In genomic region chr3:194244167-194244566, GRCh38 we compare ENCODE assay signal across 26 cellular contexts.
"Had no signal": no experiment of that assay in that cellular context is flagged by ENCODE, and none has a peak within 500 bp of the region (broad histone marks: within the 10 kb centered on the region; RNA-seq: fewer than 3 reads in every experiment).

No MANE protein-coding gene starts in this region.

- H3K36me3 ChIP-seq: ascending aorta, Peyer's patch, SJSA1 had no signal

- H3K4me3 ChIP-seq: ascending aorta, Peyer's patch, SJSA1 had no signal

- H3K9me3 Mint-ChIP-seq: activated CD4-positive, alpha-beta memory T cell treated with anti-CD3 and anti-CD28 coated beads for 36 hours; activated CD4-positive, alpha-beta T cell treated with anti-CD3 and anti-CD28 coated beads, Interleukin-2, amount 10 ng/mL, durations not matched to agents 24 days and 14 days; activated naive CD4-positive, alpha-beta T cell treated with anti-CD3 and anti-CD28 coated beads, Interleukin-2, amount 50 U/mL, for 24 hours; activated naive CD8-positive, alpha-beta T cell treated with anti-CD3 and anti-CD28 coated beads, Interleukin-2, amount 10 ng/mL, durations not matched to agents 7 days and 5 days; activated T-cell treated with anti-CD3 and anti-CD28 coated beads, Interleukin-2, amount 50 U/mL, for 24 hours; activated T-helper 2 cell treated with anti-CD3 and anti-CD28 coated beads, Interferon-gamma antibody, Interleukin-2, Interleukin-4, amounts not matched to agents 10 μg/mL and 5 μg/mL and 100 μg/mL, durations not matched to agents 14 hours and 24 hours and 36 hours; T-helper 1 cell treated with Interleukin-12 subunit alpha and Interleukin-12 subunit beta and Interleukin-4 antibody, amounts not matched to agents 30 μg/mL and 1 μg/mL, for 36 hours; T-helper 2 cell treated with Interferon-gamma antibody and Interleukin-4, amounts not matched to agents 5 μg/mL and 100 μg/mL, for 36 hours had no signal

- H3K4me1 ChIP-seq: ascending aorta, Peyer's patch had no signal

- H3K9me3 ChIP-seq: ascending aorta, Peyer's patch, SJSA1, SK-N-SH had no signal

- H3K27ac Mint-ChIP-seq: activated CD4-positive, alpha-beta memory T cell treated with anti-CD3 and anti-CD28 coated beads for 36 hours; activated CD4-positive, alpha-beta T cell treated with anti-CD3 and anti-CD28 coated beads, Interleukin-2, amount 10 ng/mL, durations not matched to agents 24 days and 14 days; activated naive CD4-positive, alpha-beta T cell treated with anti-CD3 and anti-CD28 coated beads, Interleukin-2, amount 50 U/mL, for 24 hours; activated naive CD8-positive, alpha-beta T cell treated with anti-CD3 and anti-CD28 coated beads, Interleukin-2, amount 10 ng/mL, durations not matched to agents 7 days and 5 days; activated T-cell treated with anti-CD3 and anti-CD28 coated beads, Interleukin-2, amount 50 U/mL, for 24 hours; activated T-helper 2 cell treated with anti-CD3 and anti-CD28 coated beads, Interferon-gamma antibody, Interleukin-2, Interleukin-4, amounts not matched to agents 10 μg/mL and 5 μg/mL and 100 μg/mL, durations not matched to agents 14 hours and 24 hours and 36 hours; T-helper 1 cell treated with Interleukin-12 subunit alpha and Interleukin-12 subunit beta and Interleukin-4 antibody, amounts not matched to agents 30 μg/mL and 1 μg/mL, for 36 hours; T-helper 2 cell treated with Interferon-gamma antibody and Interleukin-4, amounts not matched to agents 5 μg/mL and 100 μg/mL, for 36 hours had no signal

- H3K27ac ChIP-seq: ascending aorta, Peyer's patch, SJSA1 had no signal

- H3K36me3 Mint-ChIP-seq: activated CD4-positive, alpha-beta memory T cell treated with anti-CD3 and anti-CD28 coated beads for 36 hours; activated naive CD4-positive, alpha-beta T cell treated with anti-CD3 and anti-CD28 coated beads, Interleukin-2, amount 50 U/mL, for 24 hours; activated naive CD8-positive, alpha-beta T cell treated with anti-CD3 and anti-CD28 coated beads, Interleukin-2, amount 10 ng/mL, durations not matched to agents 7 days and 5 days had no signal

- H3K27me3 Mint-ChIP-seq: activated naive CD4-positive, alpha-beta T cell treated with anti-CD3 and anti-CD28 coated beads, Interleukin-2, amount 50 U/mL, for 24 hours; activated T-cell treated with anti-CD3 and anti-CD28 coated beads, Interleukin-2, amount 50 U/mL, for 24 hours had no signal

- H3K4me1 Mint-ChIP-seq: activated naive CD4-positive, alpha-beta T cell treated with anti-CD3 and anti-CD28 coated beads, Interleukin-2, amount 50 U/mL, for 24 hours; activated naive CD8-positive, alpha-beta T cell treated with anti-CD3 and anti-CD28 coated beads, Interleukin-2, amount 10 ng/mL, durations not matched to agents 7 days and 5 days had no signal

- DNase-seq: activated CD4-positive, alpha-beta memory T cell treated with anti-CD3 and anti-CD28 coated beads for 36 hours; activated CD4-positive, alpha-beta T cell treated with anti-CD3 and anti-CD28 coated beads, Interleukin-2, amount 10 ng/mL, durations not matched to agents 24 days and 14 days; activated gamma-delta T cell; activated naive CD4-positive, alpha-beta T cell treated with Interleukin-2 at 50 U/mL for 16 hours; activated naive CD8-positive, alpha-beta T cell treated with anti-CD3 and anti-CD28 coated beads, Interleukin-2, amount 10 ng/mL, durations not matched to agents 7 days and 5 days; activated T-cell treated with anti-CD3 and anti-CD28 coated beads, Interleukin-2, amount 50 U/mL, for 24 hours; amygdala; NCI-H1092 treated with DMSO at 0.1 percent for 48 hours; NCI-H1417; NCI-H1694; NCI-H1930; NCI-H2081 treated with DMSO at 0.1 percent for 48 hours; NCI-H345; NCI-H524 treated with DMSO at 0.1 percent for 48 hours; NK-92 treated with Interleukin-12 subunit alpha and Interleukin-12 subunit beta, amount 100 ng/mL, for 24 hours; PC-3; Peyer's patch; RPMI8226; SHP77 treated with DMSO at 0.1 percent for 48 hours; SK-N-SH had no signal

- ATAC-seq: PC-3 had no signal

- H3K4me3 Mint-ChIP-seq: activated CD4-positive, alpha-beta memory T cell treated with anti-CD3 and anti-CD28 coated beads for 36 hours; activated CD4-positive, alpha-beta T cell treated with anti-CD3 and anti-CD28 coated beads, Interleukin-2, amount 10 ng/mL, durations not matched to agents 24 days and 14 days; activated naive CD4-positive, alpha-beta T cell treated with anti-CD3 and anti-CD28 coated beads, Interleukin-2, amount 50 U/mL, for 24 hours; activated naive CD8-positive, alpha-beta T cell treated with anti-CD3 and anti-CD28 coated beads, Interleukin-2, amount 10 ng/mL, durations not matched to agents 7 days and 5 days; activated T-cell treated with anti-CD3 and anti-CD28 coated beads, Interleukin-2, amount 50 U/mL, for 24 hours; T-helper 1 cell treated with Interleukin-12 subunit alpha and Interleukin-12 subunit beta and Interleukin-4 antibody, amounts not matched to agents 30 μg/mL and 1 μg/mL, for 36 hours; T-helper 2 cell treated with Interferon-gamma antibody and Interleukin-4, amounts not matched to agents 5 μg/mL and 100 μg/mL, for 36 hours had no signal

- H3K27me3 ChIP-seq: ascending aorta, Peyer's patch, SJSA1 had no signal
